In genomic region chr7:128115326-128115820, GRCh38 we compare ENCODE assay signal across 19 cellular contexts.
A peak's percentile ranks its signal among the peaks of the same experiment; 100 is the strongest.
DNase-seq lines count a peak whose midpoint lies in the region; ATAC-seq, FAIRE-seq and TF ChIP-seq lines count a peak whose summit lies in the region.
"Had no signal": no experiment of that assay in that cellular context is flagged by ENCODE, and none has a peak within 500 bp of the region (broad histone marks: within the 10 kb centered on the region; RNA-seq: fewer than 3 reads in every experiment).

No MANE protein-coding gene starts in this region.

- H3K27me3 ChIP-seq in IMR-90 (ENCODE audit: control insufficient read depth, insufficient read depth, low read length) (peaks cover 32% of the 10 kb centered on the region), K562 (ENCODE audit: control insufficient read depth in 2 of 2, insufficient read depth in 2 of 2, low read length in 2 of 2) (peaks cover 64 to 96% of the 10 kb centered on the region in 2 experiments; a peak in 4 of 5 replicates), mesendoderm (ENCODE audit: insufficient read depth, low read length, poor library complexity) (no peaks in the 10 kb centered on the region)
- H3K27me3 ChIP-seq: thyroid gland had no signal

- H4K5ac ChIP-seq in IMR-90 (ENCODE audit: low read depth, low read length) = no peak overlapping the region
- H4K5ac ChIP-seq in mesendoderm (ENCODE audit: low read length) = no peak overlapping the region

- H3K27me3 Mint-ChIP-seq in osteocyte (ENCODE audit: unreplicated experiment) = no peaks in the 10 kb centered on the region
- H3K27me3 Mint-ChIP-seq: IgD-negative memory B cell had no signal

- H2BK120ac ChIP-seq in IMR-90 (ENCODE audit: low read depth, low read length) (no peak overlapping the region), mesendoderm (ENCODE audit: low read depth, low read length) (no peak overlapping the region)

- H2AK9ac ChIP-seq in IMR-90 (replicated peaks; ENCODE audit: low read depth, low read length, poor library complexity) = no peak overlapping the region

- H3K36me3 ChIP-seq in IMR-90 (ENCODE audit: control insufficient read depth, insufficient read depth, low read length) (no peaks in the 10 kb centered on the region), K562 (ENCODE audit: control insufficient read depth, insufficient read depth, low read length) (no peaks in the 10 kb centered on the region), mesendoderm (ENCODE audit: control insufficient read depth, insufficient read depth, low read length) (no peaks in the 10 kb centered on the region)
- H3K36me3 ChIP-seq: heart left ventricle, thyroid gland had no signal

- no peak overlapping the region for H3K18ac ChIP-seq in IMR-90 (ENCODE audit: low read depth, low read length)
- no peak overlapping the region for H3K18ac ChIP-seq in mesendoderm (ENCODE audit: low read length)

- H3K79me1 ChIP-seq in IMR-90 (ENCODE audit: low read depth in 1 of 2, low read length in 2 of 2) (no peaks in the 10 kb centered on the region), mesendoderm (ENCODE audit: low read length) (no peaks in the 10 kb centered on the region)

- peaks cover 10% of the 10 kb centered on the region for H3K4me1 Mint-ChIP-seq in osteocyte (ENCODE audit: unreplicated experiment)

- H3K23ac ChIP-seq in IMR-90 (ENCODE audit: low read depth, low read length) (no peak overlapping the region), mesendoderm (ENCODE audit: low read length) (no peak overlapping the region)

- no peak overlapping the region for H2AK5ac ChIP-seq in IMR-90 (ENCODE audit: low read depth, low read length)
- H2AK5ac ChIP-seq in mesendoderm (ENCODE audit: low read length) = no peak overlapping the region

- BruUV-seq in IMR-90 (replicated peaks; lab: Mats Ljungman, UMichigan) (no TSS peak), K562 (replicated peaks; lab: Mats Ljungman, UMichigan) (no TSS peak)

- in situ Hi-C loops in IMR-90 (cut with MboI; ENCODE audit: low sequenced_read_pairs) = no loop called here
- in situ Hi-C loops in K562 (cut with MboI) = no loop called here

- no peaks in the 10 kb centered on the region; the same call in 1 of the 2 replicates for H4K20me1 ChIP-seq in IMR-90 (ENCODE audit: insufficient read depth, low read length)
- peaks cover 7% of the 10 kb centered on the region; the same call in 1 of the 2 replicates for H4K20me1 ChIP-seq in K562 (replicated peaks; ENCODE audit: control insufficient read depth, insufficient read depth, low read length)

- TF ChIP-seq POLR2A in IMR-90 (IDR thresholded peaks at IDR 0.05; ENCODE audit: low read depth, low read length) = no peak
- TF ChIP-seq POLR2A in K562 (conservative IDR thresholded peaks at IDR 0.05) = no peak
- no peak for TF ChIP-seq POLR2A in GM12892 (IDR thresholded peaks at IDR 0.05; ENCODE audit: low read depth, low read length)

- no peak for FAIRE-seq in K562 (lab: Jason Lieb, UNC)
- FAIRE-seq in GM12892 (lab: Jason Lieb, UNC) = no peak

- no peaks in the 10 kb centered on the region; the same call in 1 of the 2 replicates for H3K4me1 ChIP-seq in IMR-90 (ENCODE audit: control insufficient read depth, insufficient read depth, low read length)
- peaks cover 0 to 12% of the 10 kb centered on the region in 2 experiments; a peak in 1 of 5 replicates for H3K4me1 ChIP-seq in K562 (replicated peaks in 1 of 2; ENCODE audit: control insufficient read depth in 2 of 2, insufficient read depth in 2 of 2, low read length in 2 of 2)
- no peaks in the 10 kb centered on the region for H3K4me1 ChIP-seq in mesendoderm (ENCODE audit: control insufficient read depth, low read depth, low read length)
- H3K4me1 ChIP-seq: thyroid gland had no signal

- H3K4me3 ChIP-seq in IMR-90 (ENCODE audit: insufficient read depth, low read depth, low read length) (no peak overlapping the region), K562 (no peak overlapping the region), mesendoderm (ENCODE audit: low read length) (no peak overlapping the region)
- H3K4me3 ChIP-seq: heart left ventricle, thyroid gland had no signal

- CTCF ChIA-PET in IMR-90 (lab: Yijun Ruan, JAX) = interaction anchor here (1.0 kb wide), 1 partner anchor 20 kb away, joined by 4 read pairs; no protein-coding TSS in a partner anchor
- CTCF ChIA-PET in K562 (lab: Yijun Ruan, JAX; ENCODE audit: low intra/inter-chr PET ratio) = no interaction called here

- no peak overlapping the region for H3K14ac ChIP-seq in IMR-90 (replicated peaks; ENCODE audit: low read depth, low read length)

- POLR2A ChIA-PET in IMR-90 (lab: Charles Lee; ENCODE audit: unreplicated experiment) = interaction anchor here (0.7 kb wide), 1 partner anchor 9 kb away, joined by 3 read pairs; no protein-coding TSS in a partner anchor
- POLR2A ChIA-PET in K562 (lab: Yijun Ruan, JAX) = interaction anchor here (0.6 to 1.7 kb wide), 4 partner anchors 9 to 1319 kb away, joined by 3 to 13 read pairs (median 4); partner anchors contain the start of gene STRIP2

- H4K91ac ChIP-seq in IMR-90 (ENCODE audit: insufficient read depth, low read depth, low read length) = no peak overlapping the region

- H3K9me3 ChIP-seq in IMR-90 (ENCODE audit: control insufficient read depth, insufficient read depth, low read length) = no peaks in the 10 kb centered on the region; the same call in 1 of the 2 replicates
- H3K9me3 ChIP-seq in K562 (replicated peaks; ENCODE audit: control insufficient read depth, insufficient read depth, low read depth, low read length) = no peaks in the 10 kb centered on the region
- H3K9me3 ChIP-seq: heart left ventricle, thyroid gland had no signal

- H3K9ac ChIP-seq in IMR-90 (ENCODE audit: low read depth, low read length) = no peak overlapping the region
- no peak overlapping the region for H3K9ac ChIP-seq in K562 (ENCODE audit: insufficient read depth in 1 of 2, low read depth in 2 of 2, low read length in 2 of 2)
- H3K9ac ChIP-seq in mesendoderm (ENCODE audit: low read length) = no peak overlapping the region

- TF ChIP-seq RAD21 in IMR-90 (IDR thresholded peaks at IDR 0.05; ENCODE audit: low read length) = no peak
- TF ChIP-seq RAD21 in K562 (CRISPR knock-in tag; conservative IDR thresholded peaks at IDR 0.05 in 1 of 2, IDR thresholded peaks at IDR 0.05 in 1 of 2) = no peak

- H4K8ac ChIP-seq in IMR-90 (ENCODE audit: low read depth in 2 of 2, low read length in 2 of 2) (no peak overlapping the region), mesendoderm (ENCODE audit: low read depth, low read length) (no peak overlapping the region)

- H3K4me2 ChIP-seq in IMR-90 (ENCODE audit: low read depth, low read length) (no peak overlapping the region), K562 (ENCODE audit: insufficient read depth, low read length) (no peak overlapping the region), mesendoderm (ENCODE audit: low read length) (no peak overlapping the region)

- H2BK15ac ChIP-seq in IMR-90 (ENCODE audit: low read depth, low read length) = no peak overlapping the region
- H2BK15ac ChIP-seq in mesendoderm (replicated peaks; ENCODE audit: low read depth) = no peak overlapping the region

- H2BK5ac ChIP-seq in IMR-90 (ENCODE audit: low read depth, low read length, poor library complexity, severe bottlenecking) (no peak overlapping the region), mesendoderm (ENCODE audit: low read length) (no peak overlapping the region)

- intact Hi-C loops in IMR-90 (cut with micrococcal nuclease) = no loop called here
- intact Hi-C loops in K562 (cut with micrococcal nuclease) = no loop called here

- dilution Hi-C loops in IMR-90 (cut with HindIII; ENCODE audit: low sequenced_read_pairs, unreplicated experiment) = no loop called here

- ATAC-seq in IMR-90 (ENCODE audit: low read depth) = peak; percentile 68
- ATAC-seq in K562 = peak; percentile 19; the same call in 1 of the 3 replicates
- ATAC-seq: activated naive CD4-positive, alpha-beta T cell treated with anti-CD3 and anti-CD28 coated beads, Interleukin-2, amount 50 U/mL, for 72 hours; left colon; naive thymus-derived CD4-positive, alpha-beta T cell; T-cell had no signal

- no peak overlapping the region for H3K56ac ChIP-seq in IMR-90 (ENCODE audit: extremely low read depth, insufficient read depth, low read length)
- no peak overlapping the region for H3K56ac ChIP-seq in mesendoderm (ENCODE audit: low read length)

- TF ChIP-seq EP300 in K562 (IDR thresholded peaks at IDR 0.05; ENCODE audit: low read length) = no peak

- 0 out of 2 replicates have a peak, but pooled peaks cover 6% of the 10 kb centered on the region for H3K9me1 ChIP-seq in IMR-90 (ENCODE audit: insufficient read depth, low read length)
- no peaks in the 10 kb centered on the region for H3K9me1 ChIP-seq in K562 (ENCODE audit: control insufficient read depth, insufficient read depth, low read length)

- no peaks in the 10 kb centered on the region for H3K36me3 Mint-ChIP-seq in osteocyte (ENCODE audit: unreplicated experiment)
- H3K36me3 Mint-ChIP-seq: activated naive CD4-positive, alpha-beta T cell treated with anti-CD3 and anti-CD28 coated beads, Interleukin-2, amount 50 U/mL, for 72 hours; IgD-negative memory B cell; naive thymus-derived CD4-positive, alpha-beta T cell; T-cell had no signal

- no peak overlapping the region for H3K4me3 Mint-ChIP-seq in osteocyte (ENCODE audit: unreplicated experiment)
- H3K4me3 Mint-ChIP-seq: naive thymus-derived CD4-positive, alpha-beta T cell; T-cell had no signal

- DNase-seq in D341Med (ENCODE audit: low spot score) = peak; percentile 2
- DNase-seq in IMR-90 = no peak
- no peak for DNase-seq in K562 (ENCODE audit: extremely low read depth in 1 of 4, low spot score in 3 of 4)
- DNase-seq in mesendoderm = peak; percentile 89
- DNase-seq in CD1c-positive myeloid dendritic cell (ENCODE audit: extremely low spot score) = no peak
- no peak for DNase-seq in pons (ENCODE audit: low spot score)
- DNase-seq in osteocyte (ENCODE audit: extremely low spot score, unreplicated experiment) = no peak
- no peak for DNase-seq in GM12892 (ENCODE audit: insufficient read length)
- DNase-seq: C1 segment of cervical spinal cord, DND-41, heart left ventricle, left colon, NCI-H1417, OCI-M1, thyroid gland had no signal

- H3K27ac Mint-ChIP-seq in osteocyte (ENCODE audit: unreplicated experiment) = no peak overlapping the region
- H3K27ac Mint-ChIP-seq: activated naive CD4-positive, alpha-beta T cell treated with anti-CD3 and anti-CD28 coated beads, Interleukin-2, amount 50 U/mL, for 72 hours; T-cell had no signal

- 100% methylated on average over 1 of the region's 11 CpGs; no CpG with 5 or more reads in 1 of the 2 experiments for whole genome bisulfite sequencing in IMR-90 (ENCODE audit: extremely low coverage in 2 of 2, insufficient read length in 1 of 2), 2 experiments
- WGBS in K562 (ENCODE audit: insufficient coverage, low coverage, missing lambda C conversion rate) = 1% methylated on average over 11 of the region's 11 CpGs
- WGBS in mesendoderm (ENCODE audit: extremely low coverage, insufficient coverage, low lambda C conversion rate) = no CpG with 5 or more reads among the region's 11 CpGs

- H2AFZ ChIP-seq in IMR-90 (replicated peaks; ENCODE audit: low read length, poor library complexity) = peak overlapping the region; percentile 13
- H2AFZ ChIP-seq in K562 (ENCODE audit: low read depth, low read length) = no peak overlapping the region

- TF ChIP-seq CTCF in IMR-90 (conservative IDR thresholded peaks at IDR 0.05; ENCODE audit: low read depth, low read length) = no peak
- TF ChIP-seq CTCF in K562 (IDR thresholded peaks at IDR 0.05 in 2 of 3, conservative IDR thresholded peaks at IDR 0.05 in 1 of 3; ENCODE audit: insufficient read depth in 2 of 3, low read depth in 1 of 3, low read length in 3 of 3) = no peak
- TF ChIP-seq CTCF in osteocyte (IDR thresholded peaks at IDR 0.05) = no peak

- no peaks in the 10 kb centered on the region for H3K9me3 Mint-ChIP-seq in osteocyte (ENCODE audit: unreplicated experiment)
- H3K9me3 Mint-ChIP-seq: activated naive CD4-positive, alpha-beta T cell treated with anti-CD3 and anti-CD28 coated beads, Interleukin-2, amount 50 U/mL, for 72 hours; T-cell had no signal

- H2BK20ac ChIP-seq in IMR-90 (ENCODE audit: low read depth, low read length) = no peak overlapping the region

- H3K27ac ChIP-seq in IMR-90 (ENCODE audit: insufficient read depth, low read length) = no peak overlapping the region
- H3K27ac ChIP-seq in K562 (ENCODE audit: extremely low read depth, low read depth, low read length) = no peak overlapping the region
- no peak overlapping the region for H3K27ac ChIP-seq in mesendoderm (ENCODE audit: low read depth, low read length)
- H3K27ac ChIP-seq: heart left ventricle, thyroid gland had no signal

- no peak overlapping the region for H3K4ac ChIP-seq in IMR-90 (ENCODE audit: low read depth, low read length)
- no peak overlapping the region for H3K4ac ChIP-seq in mesendoderm (ENCODE audit: low read depth, low read length)

- H3K79me2 ChIP-seq in K562 (ENCODE audit: control insufficient read depth, insufficient read depth, low read length) (no peaks in the 10 kb centered on the region), mesendoderm (ENCODE audit: control insufficient read depth, insufficient read depth, low read length) (no peaks in the 10 kb centered on the region)

Comparison
In these comparisons a context has a peak if more than half of its experiments do, and no peak if none do; other contexts are left out.
1. DNase-seq: peak in D341Med (single experiment) and mesendoderm (single experiment); none in IMR-90 (single experiment), K562 (0 of 4), CD1c-positive myeloid dendritic cell (single experiment), pons (single experiment), osteocyte (single experiment) and GM12892 (single experiment).